22 cellular contexts compared by ENCODE assay signal in genomic region chr17:36614974-36615373, GRCh38.
"Had no signal": no experiment of that assay in that cellular context is flagged by ENCODE, and none has a peak within 500 bp of the region (broad histone marks: within the 10 kb centered on the region; RNA-seq: fewer than 3 reads in every experiment).

No MANE protein-coding gene starts in this region.

- ATAC-seq: activated T-cell treated with anti-CD3 and anti-CD28 coated beads, Interleukin-2, amount 50 U/mL, for 4 hours; esophagus mucosa; stimulated activated naive B cell treated with anti-CD40 and anti-IgM and Interleukin-4, amounts not matched to agents 10 μg/mL and 1 μg/mL and 100 μg/mL, for 72 hours had no signal

- DNase-seq: activated CD4-positive, alpha-beta T cell treated with anti-CD3 and anti-CD28 coated beads for 4 hours; activated CD4-positive, alpha-beta T cell treated with anti-CD3 and anti-CD28 coated beads, Interleukin-2, amount 50 U/mL, for 48 hours; activated CD4-positive, CD25-positive, alpha-beta regulatory T cell; activated CD8-positive, alpha-beta memory T cell treated with anti-CD3 and anti-CD28 coated beads, Interleukin-2, amount 50 U/mL, for 48 hours; activated naive CD4-positive, alpha-beta T cell; activated naive CD8-positive, alpha-beta T cell treated with anti-CD3 and anti-CD28 coated beads for 36 hours; activated T-cell treated with anti-CD3 and anti-CD28 coated beads, Interleukin-2, amount 50 U/mL, for 4 hours; cortex of kidney; foreskin melanocyte; glutamatergic neuron; occipital lobe; posterior cingulate gyrus; sigmoid colon; stimulated activated CD4-positive, alpha-beta T cell treated with anti-CD3 and anti-CD28 coated beads, Interleukin-2, amount 100 ng/mL, for 48 hours; stimulated activated CD8-positive, alpha-beta memory T cell treated with anti-CD3 and anti-CD28 coated beads, Interleukin-4, amount 100 ng/mL, for 48 hours; stimulated activated naive B cell treated with anti-CD40 and anti-IgM and Interleukin-4, amounts not matched to agents 10 μg/mL and 1 μg/mL and 100 μg/mL, for 72 hours; T1000; testis; trophoblast cell; uterus had no signal

- H3K79me2 ChIP-seq: hepatocyte had no signal

- H3K4me2 ChIP-seq: hepatocyte had no signal

- H3K36me3 ChIP-seq: sigmoid colon, uterus had no signal

- H3K4me1 ChIP-seq: sigmoid colon, testis, uterus had no signal

- H2AFZ ChIP-seq: hepatocyte had no signal

- H3K27ac ChIP-seq: hepatocyte, sigmoid colon, testis, uterus had no signal

- H3K9me3 ChIP-seq: sigmoid colon, testis, uterus had no signal

- H3K4me3 ChIP-seq: hepatocyte, sigmoid colon, testis, uterus had no signal

- H3K27me3 ChIP-seq: hepatocyte, testis, uterus had no signal
